In the genomic region with DNA sequence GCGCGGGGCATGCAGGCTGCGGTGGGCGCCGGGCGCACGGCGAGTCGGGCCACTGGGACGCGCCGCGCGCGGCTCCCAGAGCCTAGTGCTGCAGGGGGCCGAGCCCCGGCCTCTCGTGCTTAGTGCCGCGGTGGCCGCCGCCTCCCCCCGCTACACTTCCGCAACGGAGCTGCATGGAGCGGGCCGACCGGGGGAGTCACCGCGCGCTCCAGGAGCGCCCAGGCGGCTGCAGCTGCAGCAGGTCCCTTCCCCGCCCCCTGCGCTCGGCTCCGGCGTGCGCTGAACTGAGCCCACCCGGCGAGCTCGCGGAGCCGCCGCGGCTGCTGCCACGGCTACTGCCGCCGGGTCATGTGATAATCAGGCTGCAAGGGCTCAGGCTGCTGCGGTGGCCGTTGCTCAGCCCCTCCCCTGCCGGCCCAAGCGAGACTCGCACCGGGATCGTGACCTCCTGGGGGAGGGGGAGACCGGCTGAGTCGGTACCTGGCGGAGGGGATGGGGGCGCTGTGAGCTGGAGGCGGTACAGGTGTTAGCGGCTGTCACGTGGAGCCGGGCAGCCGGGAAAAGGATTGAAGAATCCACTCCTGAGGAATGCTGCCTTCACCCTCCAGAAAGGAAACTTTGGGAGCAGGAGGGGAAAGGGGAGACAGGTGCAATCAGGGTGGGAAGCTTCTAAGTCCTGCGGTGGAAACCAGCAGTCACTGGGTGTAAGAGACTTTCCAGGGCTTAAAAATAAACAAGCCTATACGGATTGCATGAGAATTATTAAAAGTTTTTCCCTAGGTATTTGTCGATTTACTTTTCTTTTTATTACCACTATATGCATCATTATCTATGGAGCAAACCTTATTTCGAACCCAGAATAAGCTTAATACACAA, we compare ENCODE assay signal across 8 cellular contexts. TPM values are rescaled to one million over a fixed set of nuclear protein-coding genes. Genes with fewer than 3 reads are reported as not detected.
DNase-seq lines count a peak whose midpoint lies in the region; ATAC-seq and TF ChIP-seq lines count a peak whose summit lies in the region.

A gene with protein sequence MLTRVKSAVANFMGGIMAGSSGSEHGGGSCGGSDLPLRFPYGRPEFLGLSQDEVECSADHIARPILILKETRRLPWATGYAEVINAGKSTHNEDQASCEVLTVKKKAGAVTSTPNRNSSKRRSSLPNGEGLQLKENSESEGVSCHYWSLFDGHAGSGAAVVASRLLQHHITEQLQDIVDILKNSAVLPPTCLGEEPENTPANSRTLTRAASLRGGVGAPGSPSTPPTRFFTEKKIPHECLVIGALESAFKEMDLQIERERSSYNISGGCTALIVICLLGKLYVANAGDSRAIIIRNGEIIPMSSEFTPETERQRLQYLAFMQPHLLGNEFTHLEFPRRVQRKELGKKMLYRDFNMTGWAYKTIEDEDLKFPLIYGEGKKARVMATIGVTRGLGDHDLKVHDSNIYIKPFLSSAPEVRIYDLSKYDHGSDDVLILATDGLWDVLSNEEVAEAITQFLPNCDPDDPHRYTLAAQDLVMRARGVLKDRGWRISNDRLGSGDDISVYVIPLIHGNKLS (minus strand): TSS at position 352 of the 876 bp plus-strand sequence. CDS start 414 bp downstream, outside the sequence.

- H2BK5ac ChIP-seq in mesendoderm (ENCODE audit: low read length): peak within 1 kb of the TSS; percentile 22

- DNase-seq in BE2C (peak; percentile 63), NCI-H2029 treated with DMSO at 0.1 percent for 48 hours (lab: John Stamatoyannopoulos, UW) (peak; percentile 84), WERI-Rb-1 (peak; percentile 97), epidermal melanocyte (ENCODE audit: insufficient read length, low spot score) (peak; percentile 50), mesendoderm (peak; percentile 97), stromal cell of bone marrow (ENCODE audit: low read depth) (peak; percentile 18)

- H3K27ac ChIP-seq in WERI-Rb-1 (peak within 1 kb of the TSS; percentile 84), mesendoderm (ENCODE audit: low read depth, low read length) (peak within 1 kb of the TSS; percentile 85)

- peak within 1 kb of the TSS; percentile 78 for H3K4me2 ChIP-seq in mesendoderm (ENCODE audit: low read length)

- H3K4ac ChIP-seq in mesendoderm (ENCODE audit: low read depth, low read length): peak within 1 kb of the TSS; percentile 46

- H3K79me2 ChIP-seq in mesendoderm (ENCODE audit: control insufficient read depth, insufficient read depth, low read length): peaks cover 9% of the 10 kb centered on the region

- H3K79me1 ChIP-seq in mesendoderm (ENCODE audit: low read length): peaks cover 1% of the 10 kb centered on the region

- no peak within 1 kb of the TSS for H2BK15ac ChIP-seq in mesendoderm (replicated peaks; ENCODE audit: low read depth)

- H3K36me3 ChIP-seq in BE2C (no peaks in the 10 kb centered on the region), WERI-Rb-1 (no peaks in the 10 kb centered on the region), mesendoderm (ENCODE audit: control insufficient read depth, insufficient read depth, low read length) (no peaks in the 10 kb centered on the region)

- H3K18ac ChIP-seq in mesendoderm (ENCODE audit: low read length): peak within 1 kb of the TSS; percentile 60

- TF ChIP-seq CTCF in BE2C (IDR thresholded peaks at IDR 0.05; ENCODE audit: low read depth, low read length): peak; percentile 29
- TF ChIP-seq CTCF in WERI-Rb-1 (IDR thresholded peaks at IDR 0.05; ENCODE audit: low read depth, low read length): peak; percentile 84

- no peak within 1 kb of the TSS for H4K5ac ChIP-seq in mesendoderm (ENCODE audit: low read length)

- H3K9me3 ChIP-seq in BE2C: no peaks in the 10 kb centered on the region
- no peaks in the 10 kb centered on the region for H3K9me3 ChIP-seq in WERI-Rb-1 (ENCODE audit: severe bottlenecking)

- no peak within 1 kb of the TSS for H2AK5ac ChIP-seq in mesendoderm (ENCODE audit: low read length)

- H3K9ac ChIP-seq in mesendoderm (ENCODE audit: low read length): peak within 1 kb of the TSS; percentile 77

- peak; percentile 82 for ATAC-seq in GM18867 (IDR thresholded peaks at IDR 0.05; ENCODE audit: unreplicated experiment)
- peak; percentile 78 for ATAC-seq in HG03060 (IDR thresholded peaks at IDR 0.05; ENCODE audit: low read depth, unreplicated experiment)

- H2BK120ac ChIP-seq in mesendoderm (ENCODE audit: low read depth, low read length): peak within 1 kb of the TSS; percentile 4

- peak within 1 kb of the TSS; percentile 15 for H3K23ac ChIP-seq in mesendoderm (ENCODE audit: low read length)

- peaks cover 38% of the 10 kb centered on the region for H3K27me3 ChIP-seq in BE2C
- H3K27me3 ChIP-seq in WERI-Rb-1 (ENCODE audit: insufficient read depth, low read depth, severe bottlenecking): no peaks in the 10 kb centered on the region
- no peaks in the 10 kb centered on the region for H3K27me3 ChIP-seq in mesendoderm (ENCODE audit: insufficient read depth, low read length, poor library complexity)

- H4K8ac ChIP-seq in mesendoderm (ENCODE audit: low read depth, low read length): no peak within 1 kb of the TSS

- H3K4me3 ChIP-seq in BE2C (ENCODE audit: low read depth, low read length): peak within 1 kb of the TSS; percentile 59
- peak within 1 kb of the TSS; percentile 99 for H3K4me3 ChIP-seq in WERI-Rb-1 (ENCODE audit: low read depth, low read length)
- H3K4me3 ChIP-seq in mesendoderm (ENCODE audit: low read length): peak within 1 kb of the TSS; percentile 65

- no peaks in the 10 kb centered on the region for H3K4me1 ChIP-seq in BE2C
- H3K4me1 ChIP-seq in mesendoderm (ENCODE audit: control insufficient read depth, low read depth, low read length): peaks cover 11% of the 10 kb centered on the region

- H3K56ac ChIP-seq in mesendoderm (ENCODE audit: low read length): peak within 1 kb of the TSS; percentile 83

- WGBS in mesendoderm (ENCODE audit: extremely low coverage, insufficient coverage, low lambda C conversion rate): no CpG with 5 or more reads among the region's 69 CpGs

RNA-seq across cellular contexts. Expression of the gene that starts here (rescaled TPM):
- polyA plus RNA-seq in BE2C (2012; ENCODE audit: insufficient read depth, insufficient read length, low read depth): 0.34 TPM
- polyA plus RNA-seq in mesendoderm (2013, experiment 1 of 2): 15.7 TPM
- polyA plus RNA-seq in mesendoderm (2013, experiment 2 of 2): 15.2 TPM

Comparison
In these comparisons a context has a peak if more than half of its experiments do, and no peak if none do; other contexts are left out.
1. Peak in every context shown above with its lines: DNase-seq, ATAC-seq, H3K4me3 ChIP-seq and H3K27ac ChIP-seq.
2. DNase-seq: peak in every context shown above with its lines; median percentile 97 in WERI-Rb-1; 97 in mesendoderm; 84 in NCI-H2029 treated with DMSO at 0.1 percent for 48 hours; 63 in BE2C; 50 in epidermal melanocyte; 18 in stromal cell of bone marrow.